Comparison of ENCODE assay signal across 13 cellular contexts in genomic region chr11:134272381-134273316, GRCh38. TPM values are rescaled to one million over a fixed set of nuclear protein-coding genes. Genes with fewer than 3 reads are reported as not detected.
A peak's percentile ranks its signal among the peaks of the same experiment; 100 is the strongest.
DNase-seq lines count a peak whose midpoint lies in the region; ATAC-seq, FAIRE-seq and TF ChIP-seq lines count a peak whose summit lies in the region.
"Had no signal": no experiment of that assay in that cellular context is flagged by ENCODE, and none has a peak within 500 bp of the region (broad histone marks: within the 10 kb centered on the region; RNA-seq: fewer than 3 reads in every experiment).

No MANE protein-coding gene starts in this region.

- FAIRE-seq in HepG2 (lab: Jason Lieb, UNC) = peak; percentile 93
- FAIRE-seq: urothelium cell line had no signal

- no peak overlapping the region for H3K27ac ChIP-seq in HepG2 (ENCODE audit: extremely low read length, insufficient read depth, low read length)
- H3K27ac ChIP-seq: brain microvascular endothelial cell had no signal

- TF ChIP-seq POLR2A in HepG2 (IDR thresholded peaks at IDR 0.05; ENCODE audit: insufficient read depth in 1 of 2, low read depth in 2 of 2, low read length in 2 of 2) = no peak

- no peaks in the 10 kb centered on the region for H3K36me3 ChIP-seq in HepG2 (replicated peaks in 1 of 2; ENCODE audit: control insufficient read depth in 1 of 2, insufficient read depth in 2 of 2, low read length in 2 of 2)
- H3K36me3 ChIP-seq: brain microvascular endothelial cell had no signal

- in situ Hi-C loops in HepG2 (cut with HindIII; ENCODE audit: extremely low pct_ligation_motif_present, low pct_unique_long_range_greater_than_20kb) = no loop called here

- no peaks in the 10 kb centered on the region for H3K9me3 ChIP-seq in HepG2 (ENCODE audit: low read length)

- H3K4me1 ChIP-seq in HepG2 (ENCODE audit: insufficient read depth, low read length) = peaks cover 20% of the 10 kb centered on the region

- WGBS in HepG2 (ENCODE audit: low lambda C conversion rate) = 24% methylated on average over 18 of the region's 18 CpGs

- H4K20me1 ChIP-seq in HepG2 (ENCODE audit: insufficient read depth, low read length) = no peaks in the 10 kb centered on the region

- DNase-seq in NCI-H2227 (lab: John Stamatoyannopoulos, UW; ENCODE audit: unreplicated experiment) (peak; percentile 9), NCI-H2227 treated with DMSO at 0.1 percent for 48 hours (lab: John Stamatoyannopoulos, UW) (no peak), HuH-7.5 (ENCODE audit: low spot score) (peak; percentile 38), choroid plexus epithelial cell (ENCODE audit: low read depth) (peak; percentile 47), HepG2 (ENCODE audit: low spot score) (peak; percentile 87), CD1c-positive myeloid dendritic cell (ENCODE audit: extremely low spot score) (no peak), NCI-H1694 (lab: John Stamatoyannopoulos, UW) (no peak)
- no peak for DNase-seq in activated T-cell treated with anti-CD3 and anti-CD28 coated beads, Interleukin-2, amount 50 U/mL, for 1 hour
- DNase-seq: ACHN, brain microvascular endothelial cell, NCI-H748 treated with DMSO at 0.1 percent for 48 hours had no signal

- POLR2A ChIA-PET in HepG2 (lab: Yijun Ruan, JAX) = interaction anchor here (0.9 kb wide), 1 partner anchor 48 kb away, joined by 3 read pairs; the partner anchor contains the start of gene VPS26B

- peak; percentile 85 for ATAC-seq in HepG2

- peak; percentile 41 to 54; a peak in 1 of 4 replicates for TF ChIP-seq EP300 in HepG2 (IDR thresholded peaks at IDR 0.05; ENCODE audit: low read depth in 2 of 2, low read length in 2 of 2)
- TF ChIP-seq EP300 in HepG2 (CRISPR knock-in tag; IDR thresholded peaks at IDR 0.05; ENCODE audit: borderline replicate concordance) = no peak

- peaks cover 5 to 44% of the 10 kb centered on the region in 2 experiments for H3K27me3 ChIP-seq in HepG2 (ENCODE audit: control insufficient read depth in 1 of 2, insufficient read depth in 2 of 2, low read length in 2 of 2)

- intact Hi-C loops in HepG2 (cut with micrococcal nuclease; ENCODE audit: unreplicated experiment) = no loop called here

- no peak overlapping the region for H3K9ac ChIP-seq in HepG2 (ENCODE audit: insufficient read depth, low read depth, low read length)

- no peak overlapping the region for H2AFZ ChIP-seq in HepG2 (ENCODE audit: low read length)

- H3K4me3 ChIP-seq in choroid plexus epithelial cell (ENCODE audit: low read depth, low read length) (no peak overlapping the region), HepG2 (replicated peaks in 1 of 3; ENCODE audit: insufficient read depth in 1 of 3, low read depth in 2 of 3, low read length in 3 of 3) (no peak overlapping the region)

- BruUV-seq in HepG2 (replicated peaks; lab: Mats Ljungman, UMichigan) = no TSS peak

- H3K4me2 ChIP-seq in HepG2 (ENCODE audit: low read depth, low read length) = peak overlapping the region; percentile 18; the same call in 1 of the 2 replicates

- CTCF ChIA-PET in HepG2 (lab: Yijun Ruan, JAX; ENCODE audit: low intra/inter-chr PET ratio, low total read pairs) = no interaction called here

- no peaks in the 10 kb centered on the region for H3K79me2 ChIP-seq in HepG2 (ENCODE audit: insufficient read depth, low read length)

- no peak for TF ChIP-seq RAD21 in HepG2 (CRISPR knock-in tag; IDR thresholded peaks at IDR 0.05)

- TF ChIP-seq CTCF in choroid plexus epithelial cell (conservative IDR thresholded peaks at IDR 0.05; ENCODE audit: low read depth, low read length) = no peak
- no peak for TF ChIP-seq CTCF in HepG2 (CRISPR knock-in tag; IDR thresholded peaks at IDR 0.05)

RNA-seq across cellular contexts. Expression of gene GLB1L3, which starts 3.5 kb away (rescaled TPM):
- not detected in 2 replicates for total RNA-seq in HepG2 (2016; rRNA removed; fragmentation: Illumina TruSeq; extraction: Trizol)
- total RNA-seq in HepG2 (2016; cell fraction: cytosol; rRNA removed; fragmentation: Illumina TruSeq; extraction: Trizol; ENCODE audit: low read depth) = not detected in 2 replicates
- total RNA-seq in HepG2 (2016; cell fraction: insoluble cytoplasmic fraction; rRNA removed; fragmentation: Illumina TruSeq; extraction: Trizol) = not detected in 2 replicates
- not detected in 2 replicates for total RNA-seq in HepG2 (2016; cell fraction: membrane; rRNA removed; fragmentation: Illumina TruSeq; extraction: Trizol)
- not detected in 2 replicates for total RNA-seq in HepG2 (2016; cell fraction: nucleus; rRNA removed; fragmentation: Illumina TruSeq; extraction: Trizol)
- not detected in 2 replicates for polyA plus RNA-seq in HepG2 (2011; rRNA removed)
- polyA plus RNA-seq in HepG2 (2011; cell fraction: cytosol; rRNA removed) = not detected in 2 replicates
- polyA plus RNA-seq in HepG2 (2011; cell fraction: nucleus; rRNA removed) = not detected in 2 replicates
- polyA plus RNA-seq in HepG2 (2012) = not detected in 2 replicates
- polyA plus RNA-seq in HepG2 (2016; cell fraction: cytosol; fragmentation: Illumina TruSeq; extraction: Trizol; ENCODE audit: low read depth) = not detected in 2 replicates
- not detected in 2 replicates for polyA plus RNA-seq in HepG2 (2016; cell fraction: insoluble cytoplasmic fraction; fragmentation: Illumina TruSeq; extraction: Trizol; ENCODE audit: low read depth)
- polyA plus RNA-seq in HepG2 (2016; cell fraction: membrane; fragmentation: Illumina TruSeq; extraction: Trizol; ENCODE audit: low read depth) = not detected in 2 replicates
- polyA plus RNA-seq in HepG2 (2016; cell fraction: nucleus; fragmentation: Illumina TruSeq; extraction: Trizol; ENCODE audit: insufficient read depth, low read depth) = not detected in 2 replicates
- polyA minus RNA-seq in HepG2 (2011; rRNA and poly(A)+ RNA removed; ENCODE audit: low replicate concordance) = not detected in 2 replicates
- not detected in 2 replicates for polyA minus RNA-seq in HepG2 (2011; cell fraction: cytosol; rRNA and poly(A)+ RNA removed)
- polyA minus RNA-seq in HepG2 (2011; cell fraction: nucleus; rRNA and poly(A)+ RNA removed) = not detected in 2 replicates
- total RNA-seq: omental fat pad had no signal

RNA-seq across cellular contexts. Expression of gene ACAD8, which starts 19.3 kb away (rescaled TPM):
- 16.1 and 20.3 TPM in 2 replicates for total RNA-seq in HepG2 (2016; rRNA removed; fragmentation: Illumina TruSeq; extraction: Trizol)
- total RNA-seq in HepG2 (2016; cell fraction: cytosol; rRNA removed; fragmentation: Illumina TruSeq; extraction: Trizol; ENCODE audit: low read depth) = 3.4 and 4.1 TPM in 2 replicates
- 17.3 and 20.9 TPM in 2 replicates for total RNA-seq in HepG2 (2016; cell fraction: insoluble cytoplasmic fraction; rRNA removed; fragmentation: Illumina TruSeq; extraction: Trizol)
- 6.2 and 6.5 TPM in 2 replicates for total RNA-seq in HepG2 (2016; cell fraction: membrane; rRNA removed; fragmentation: Illumina TruSeq; extraction: Trizol)
- total RNA-seq in HepG2 (2016; cell fraction: nucleus; rRNA removed; fragmentation: Illumina TruSeq; extraction: Trizol) = 26.6 and 27.7 TPM in 2 replicates
- polyA plus RNA-seq in HepG2 (2011; rRNA removed) = 13.5 and 15.0 TPM in 2 replicates
- 7.3 and 8.8 TPM in 2 replicates for polyA plus RNA-seq in HepG2 (2011; cell fraction: cytosol; rRNA removed)
- 60.4 and 65.1 TPM in 2 replicates for polyA plus RNA-seq in HepG2 (2011; cell fraction: nucleus; rRNA removed)
- 9.7 and 10.7 TPM in 2 replicates for polyA plus RNA-seq in HepG2 (2012)
- 1.4 and 1.9 TPM in 2 replicates for polyA plus RNA-seq in HepG2 (2016; cell fraction: cytosol; fragmentation: Illumina TruSeq; extraction: Trizol; ENCODE audit: low read depth)
- polyA plus RNA-seq in HepG2 (2016; cell fraction: insoluble cytoplasmic fraction; fragmentation: Illumina TruSeq; extraction: Trizol; ENCODE audit: low read depth) = 13.8 and 14.4 TPM in 2 replicates
- 3.5 and 4.0 TPM in 2 replicates for polyA plus RNA-seq in HepG2 (2016; cell fraction: membrane; fragmentation: Illumina TruSeq; extraction: Trizol; ENCODE audit: low read depth)
- 54.0 and 56.7 TPM in 2 replicates for polyA plus RNA-seq in HepG2 (2016; cell fraction: nucleus; fragmentation: Illumina TruSeq; extraction: Trizol; ENCODE audit: insufficient read depth, low read depth)
- 6.4 and 13.2 TPM in 2 replicates for polyA minus RNA-seq in HepG2 (2011; rRNA and poly(A)+ RNA removed; ENCODE audit: low replicate concordance)
- 4.3 and 4.6 TPM in 2 replicates for polyA minus RNA-seq in HepG2 (2011; cell fraction: cytosol; rRNA and poly(A)+ RNA removed)
- 30.1 and 33.6 TPM in 2 replicates for polyA minus RNA-seq in HepG2 (2011; cell fraction: nucleus; rRNA and poly(A)+ RNA removed)

RNA-seq across cellular contexts. Expression of gene THYN1, which starts 19.5 kb away (rescaled TPM):
- 87.6 and 124 TPM in 2 replicates for total RNA-seq in HepG2 (2016; rRNA removed; fragmentation: Illumina TruSeq; extraction: Trizol)
- total RNA-seq in HepG2 (2016; cell fraction: cytosol; rRNA removed; fragmentation: Illumina TruSeq; extraction: Trizol; ENCODE audit: low read depth) = 27.7 and 28.2 TPM in 2 replicates
- 85.6 and 131 TPM in 2 replicates for total RNA-seq in HepG2 (2016; cell fraction: insoluble cytoplasmic fraction; rRNA removed; fragmentation: Illumina TruSeq; extraction: Trizol)
- 30.8 and 33.6 TPM in 2 replicates for total RNA-seq in HepG2 (2016; cell fraction: membrane; rRNA removed; fragmentation: Illumina TruSeq; extraction: Trizol)
- total RNA-seq in HepG2 (2016; cell fraction: nucleus; rRNA removed; fragmentation: Illumina TruSeq; extraction: Trizol) = 36.1 and 37.9 TPM in 2 replicates
- polyA plus RNA-seq in HepG2 (2011; rRNA removed) = 36.1 and 42.9 TPM in 2 replicates
- polyA plus RNA-seq in HepG2 (2011; cell fraction: cytosol; rRNA removed) = 26.4 and 34.6 TPM in 2 replicates
- 36.2 and 44.1 TPM in 2 replicates for polyA plus RNA-seq in HepG2 (2011; cell fraction: nucleus; rRNA removed)
- polyA plus RNA-seq in HepG2 (2012) = 37.8 and 41.8 TPM in 2 replicates
- polyA plus RNA-seq in HepG2 (2016; cell fraction: cytosol; fragmentation: Illumina TruSeq; extraction: Trizol; ENCODE audit: low read depth) = 16.9 and 21.6 TPM in 2 replicates
- polyA plus RNA-seq in HepG2 (2016; cell fraction: insoluble cytoplasmic fraction; fragmentation: Illumina TruSeq; extraction: Trizol; ENCODE audit: low read depth) = 112 and 113 TPM in 2 replicates
- polyA plus RNA-seq in HepG2 (2016; cell fraction: membrane; fragmentation: Illumina TruSeq; extraction: Trizol; ENCODE audit: low read depth) = 19.0 and 24.5 TPM in 2 replicates
- polyA plus RNA-seq in HepG2 (2016; cell fraction: nucleus; fragmentation: Illumina TruSeq; extraction: Trizol; ENCODE audit: insufficient read depth, low read depth) = 55.9 and 59.2 TPM in 2 replicates
- polyA minus RNA-seq in HepG2 (2011; rRNA and poly(A)+ RNA removed; ENCODE audit: low replicate concordance) = 13.8 and 26.1 TPM in 2 replicates
- polyA minus RNA-seq in HepG2 (2011; cell fraction: cytosol; rRNA and poly(A)+ RNA removed) = 20.0 and 22.4 TPM in 2 replicates
- 13.6 and 18.3 TPM in 2 replicates for polyA minus RNA-seq in HepG2 (2011; cell fraction: nucleus; rRNA and poly(A)+ RNA removed)

RNA-seq across cellular contexts. Expression of gene VPS26B, which starts 48.2 kb away (rescaled TPM):
- 20.2 and 20.4 TPM in 2 replicates for total RNA-seq in HepG2 (2016; rRNA removed; fragmentation: Illumina TruSeq; extraction: Trizol)
- 9.3 and 11.8 TPM in 2 replicates for total RNA-seq in HepG2 (2016; cell fraction: cytosol; rRNA removed; fragmentation: Illumina TruSeq; extraction: Trizol; ENCODE audit: low read depth)
- total RNA-seq in HepG2 (2016; cell fraction: insoluble cytoplasmic fraction; rRNA removed; fragmentation: Illumina TruSeq; extraction: Trizol) = 16.6 and 21.1 TPM in 2 replicates
- 20.7 and 24.3 TPM in 2 replicates for total RNA-seq in HepG2 (2016; cell fraction: membrane; rRNA removed; fragmentation: Illumina TruSeq; extraction: Trizol)
- 18.0 and 24.8 TPM in 2 replicates for total RNA-seq in HepG2 (2016; cell fraction: nucleus; rRNA removed; fragmentation: Illumina TruSeq; extraction: Trizol)
- polyA plus RNA-seq in HepG2 (2011; rRNA removed) = 23.2 and 23.6 TPM in 2 replicates
- polyA plus RNA-seq in HepG2 (2011; cell fraction: cytosol; rRNA removed) = 18.6 and 19.4 TPM in 2 replicates
- polyA plus RNA-seq in HepG2 (2011; cell fraction: nucleus; rRNA removed) = 49.5 and 51.9 TPM in 2 replicates
- 16.9 and 18.9 TPM in 2 replicates for polyA plus RNA-seq in HepG2 (2012)
- 13.9 and 19.4 TPM in 2 replicates for polyA plus RNA-seq in HepG2 (2016; cell fraction: cytosol; fragmentation: Illumina TruSeq; extraction: Trizol; ENCODE audit: low read depth)
- 23.1 and 26.7 TPM in 2 replicates for polyA plus RNA-seq in HepG2 (2016; cell fraction: insoluble cytoplasmic fraction; fragmentation: Illumina TruSeq; extraction: Trizol; ENCODE audit: low read depth)
- polyA plus RNA-seq in HepG2 (2016; cell fraction: membrane; fragmentation: Illumina TruSeq; extraction: Trizol; ENCODE audit: low read depth) = 21.1 and 25.1 TPM in 2 replicates
- polyA plus RNA-seq in HepG2 (2016; cell fraction: nucleus; fragmentation: Illumina TruSeq; extraction: Trizol; ENCODE audit: insufficient read depth, low read depth) = 41.4 and 44.5 TPM in 2 replicates
- polyA minus RNA-seq in HepG2 (2011; rRNA and poly(A)+ RNA removed; ENCODE audit: low replicate concordance) = 31.0 and 49.4 TPM in 2 replicates
- 13.7 and 15.0 TPM in 2 replicates for polyA minus RNA-seq in HepG2 (2011; cell fraction: cytosol; rRNA and poly(A)+ RNA removed)
- polyA minus RNA-seq in HepG2 (2011; cell fraction: nucleus; rRNA and poly(A)+ RNA removed) = 28.1 and 32.8 TPM in 2 replicates

RNA-seq across cellular contexts. Expression of gene NCAPD3, which starts 48.9 kb away (rescaled TPM):
- 25.6 and 33.3 TPM in 2 replicates for total RNA-seq in HepG2 (2016; rRNA removed; fragmentation: Illumina TruSeq; extraction: Trizol)
- 5.6 and 7.4 TPM in 2 replicates for total RNA-seq in HepG2 (2016; cell fraction: cytosol; rRNA removed; fragmentation: Illumina TruSeq; extraction: Trizol; ENCODE audit: low read depth)
- 25.5 and 31.4 TPM in 2 replicates for total RNA-seq in HepG2 (2016; cell fraction: insoluble cytoplasmic fraction; rRNA removed; fragmentation: Illumina TruSeq; extraction: Trizol)
- total RNA-seq in HepG2 (2016; cell fraction: membrane; rRNA removed; fragmentation: Illumina TruSeq; extraction: Trizol) = 9.0 and 10.1 TPM in 2 replicates
- 44.8 and 48.3 TPM in 2 replicates for total RNA-seq in HepG2 (2016; cell fraction: nucleus; rRNA removed; fragmentation: Illumina TruSeq; extraction: Trizol)
- 18.0 and 20.7 TPM in 2 replicates for polyA plus RNA-seq in HepG2 (2011; rRNA removed)
- 11.8 and 14.9 TPM in 2 replicates for polyA plus RNA-seq in HepG2 (2011; cell fraction: cytosol; rRNA removed)
- polyA plus RNA-seq in HepG2 (2011; cell fraction: nucleus; rRNA removed) = 38.8 and 47.9 TPM in 2 replicates
- polyA plus RNA-seq in HepG2 (2012) = 15.5 and 18.8 TPM in 2 replicates
- 4.1 and 6.4 TPM in 2 replicates for polyA plus RNA-seq in HepG2 (2016; cell fraction: cytosol; fragmentation: Illumina TruSeq; extraction: Trizol; ENCODE audit: low read depth)
- polyA plus RNA-seq in HepG2 (2016; cell fraction: insoluble cytoplasmic fraction; fragmentation: Illumina TruSeq; extraction: Trizol; ENCODE audit: low read depth) = 23.1 and 26.0 TPM in 2 replicates
- polyA plus RNA-seq in HepG2 (2016; cell fraction: membrane; fragmentation: Illumina TruSeq; extraction: Trizol; ENCODE audit: low read depth) = 6.2 and 7.0 TPM in 2 replicates
- polyA plus RNA-seq in HepG2 (2016; cell fraction: nucleus; fragmentation: Illumina TruSeq; extraction: Trizol; ENCODE audit: insufficient read depth, low read depth) = 56.6 and 58.9 TPM in 2 replicates
- polyA minus RNA-seq in HepG2 (2011; rRNA and poly(A)+ RNA removed; ENCODE audit: low replicate concordance) = 61.3 and 145 TPM in 2 replicates
- polyA minus RNA-seq in HepG2 (2011; cell fraction: cytosol; rRNA and poly(A)+ RNA removed) = 10.8 and 18.3 TPM in 2 replicates
- polyA minus RNA-seq in HepG2 (2011; cell fraction: nucleus; rRNA and poly(A)+ RNA removed) = 50.2 and 62.6 TPM in 2 replicates

Comparison
In these comparisons a context has a peak if more than half of its experiments do, and no peak if none do; other contexts are left out.
1. DNase-seq: peak in NCI-H2227 (single experiment), HuH-7.5 (single experiment), choroid plexus epithelial cell (single experiment) and HepG2 (single experiment); none in NCI-H2227 treated with DMSO at 0.1 percent for 48 hours (single experiment), CD1c-positive myeloid dendritic cell (single experiment), NCI-H1694 (single experiment) and activated T-cell treated with anti-CD3 and anti-CD28 coated beads, Interleukin-2, amount 50 U/mL, for 1 hour (single experiment).